In the genomic region with DNA sequence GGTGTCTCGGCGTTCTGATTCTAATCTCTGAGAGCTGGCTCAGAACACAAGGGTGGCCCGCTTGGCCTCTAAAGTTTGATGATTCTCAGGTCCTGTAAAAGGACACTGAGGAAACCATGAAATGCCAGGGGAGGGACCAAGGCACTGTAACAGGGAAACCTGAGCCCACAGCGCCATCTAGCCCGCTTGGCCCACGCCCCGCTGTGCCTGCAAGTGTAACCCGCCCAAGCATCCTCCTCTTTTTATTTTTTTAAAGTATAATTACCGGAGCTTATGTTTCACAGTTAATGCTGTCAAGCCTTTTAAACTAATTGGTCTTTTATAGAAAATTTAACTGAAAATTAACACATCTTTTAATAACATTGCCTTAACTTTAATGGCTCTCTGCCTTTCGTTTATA, we compare ENCODE assay signal across 2 cellular contexts.
TF ChIP-seq lines count a peak whose summit lies in the region.

No MANE protein-coding gene starts in this region.

TF ChIP-seq in SK-N-SH, 30 proteins besides CTCF, POLR2A, EP300 and RAD21 (continued from another document):
- TF ChIP-seq, protein P1, sequence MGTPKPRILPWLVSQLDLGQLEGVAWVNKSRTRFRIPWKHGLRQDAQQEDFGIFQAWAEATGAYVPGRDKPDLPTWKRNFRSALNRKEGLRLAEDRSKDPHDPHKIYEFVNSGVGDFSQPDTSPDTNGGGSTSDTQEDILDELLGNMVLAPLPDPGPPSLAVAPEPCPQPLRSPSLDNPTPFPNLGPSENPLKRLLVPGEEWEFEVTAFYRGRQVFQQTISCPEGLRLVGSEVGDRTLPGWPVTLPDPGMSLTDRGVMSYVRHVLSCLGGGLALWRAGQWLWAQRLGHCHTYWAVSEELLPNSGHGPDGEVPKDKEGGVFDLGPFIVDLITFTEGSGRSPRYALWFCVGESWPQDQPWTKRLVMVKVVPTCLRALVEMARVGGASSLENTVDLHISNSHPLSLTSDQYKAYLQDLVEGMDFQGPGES (IDR thresholded peaks at IDR 0.05; ENCODE audit: low read depth, low read length): no peak
- TF ChIP-seq ELF1 (IDR thresholded peaks at IDR 0.05) (no peak), RFX5 (IDR thresholded peaks at IDR 0.05; ENCODE audit: low read length) (no peak)

TF ChIP-seq in SK-N-SH treated with all-trans-retinoic acid at 6 μM for 48 hours, 23 proteins besides CTCF, POLR2A, EP300 and RAD21 (continued from another document):
- TF ChIP-seq, protein P2, sequence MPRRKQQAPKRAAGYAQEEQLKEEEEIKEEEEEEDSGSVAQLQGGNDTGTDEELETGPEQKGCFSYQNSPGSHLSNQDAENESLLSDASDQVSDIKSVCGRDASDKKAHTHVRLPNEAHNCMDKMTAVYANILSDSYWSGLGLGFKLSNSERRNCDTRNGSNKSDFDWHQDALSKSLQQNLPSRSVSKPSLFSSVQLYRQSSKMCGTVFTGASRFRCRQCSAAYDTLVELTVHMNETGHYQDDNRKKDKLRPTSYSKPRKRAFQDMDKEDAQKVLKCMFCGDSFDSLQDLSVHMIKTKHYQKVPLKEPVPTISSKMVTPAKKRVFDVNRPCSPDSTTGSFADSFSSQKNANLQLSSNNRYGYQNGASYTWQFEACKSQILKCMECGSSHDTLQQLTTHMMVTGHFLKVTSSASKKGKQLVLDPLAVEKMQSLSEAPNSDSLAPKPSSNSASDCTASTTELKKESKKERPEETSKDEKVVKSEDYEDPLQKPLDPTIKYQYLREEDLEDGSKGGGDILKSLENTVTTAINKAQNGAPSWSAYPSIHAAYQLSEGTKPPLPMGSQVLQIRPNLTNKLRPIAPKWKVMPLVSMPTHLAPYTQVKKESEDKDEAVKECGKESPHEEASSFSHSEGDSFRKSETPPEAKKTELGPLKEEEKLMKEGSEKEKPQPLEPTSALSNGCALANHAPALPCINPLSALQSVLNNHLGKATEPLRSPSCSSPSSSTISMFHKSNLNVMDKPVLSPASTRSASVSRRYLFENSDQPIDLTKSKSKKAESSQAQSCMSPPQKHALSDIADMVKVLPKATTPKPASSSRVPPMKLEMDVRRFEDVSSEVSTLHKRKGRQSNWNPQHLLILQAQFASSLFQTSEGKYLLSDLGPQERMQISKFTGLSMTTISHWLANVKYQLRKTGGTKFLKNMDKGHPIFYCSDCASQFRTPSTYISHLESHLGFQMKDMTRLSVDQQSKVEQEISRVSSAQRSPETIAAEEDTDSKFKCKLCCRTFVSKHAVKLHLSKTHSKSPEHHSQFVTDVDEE (CRISPR knock-in tag; IDR thresholded peaks at IDR 0.05): no peak
- TF ChIP-seq ZFP30 (CRISPR knock-in tag; IDR thresholded peaks at IDR 0.05) (no peak), CSDC2 (CRISPR knock-in tag; IDR thresholded peaks at IDR 0.05) (no peak)
- TF ChIP-seq, protein P3, sequence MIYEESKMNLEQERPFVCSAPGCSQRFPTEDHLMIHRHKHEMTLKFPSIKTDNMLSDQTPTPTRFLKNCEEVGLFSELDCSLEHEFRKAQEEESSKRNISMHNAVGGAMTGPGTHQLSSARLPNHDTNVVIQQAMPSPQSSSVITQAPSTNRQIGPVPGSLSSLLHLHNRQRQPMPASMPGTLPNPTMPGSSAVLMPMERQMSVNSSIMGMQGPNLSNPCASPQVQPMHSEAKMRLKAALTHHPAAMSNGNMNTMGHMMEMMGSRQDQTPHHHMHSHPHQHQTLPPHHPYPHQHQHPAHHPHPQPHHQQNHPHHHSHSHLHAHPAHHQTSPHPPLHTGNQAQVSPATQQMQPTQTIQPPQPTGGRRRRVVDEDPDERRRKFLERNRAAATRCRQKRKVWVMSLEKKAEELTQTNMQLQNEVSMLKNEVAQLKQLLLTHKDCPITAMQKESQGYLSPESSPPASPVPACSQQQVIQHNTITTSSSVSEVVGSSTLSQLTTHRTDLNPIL (CRISPR knock-in tag; IDR thresholded peaks at IDR 0.05; ENCODE audit: low read depth): no peak
